ENCODE assay signal across 1 cellular context in the genomic region with DNA sequence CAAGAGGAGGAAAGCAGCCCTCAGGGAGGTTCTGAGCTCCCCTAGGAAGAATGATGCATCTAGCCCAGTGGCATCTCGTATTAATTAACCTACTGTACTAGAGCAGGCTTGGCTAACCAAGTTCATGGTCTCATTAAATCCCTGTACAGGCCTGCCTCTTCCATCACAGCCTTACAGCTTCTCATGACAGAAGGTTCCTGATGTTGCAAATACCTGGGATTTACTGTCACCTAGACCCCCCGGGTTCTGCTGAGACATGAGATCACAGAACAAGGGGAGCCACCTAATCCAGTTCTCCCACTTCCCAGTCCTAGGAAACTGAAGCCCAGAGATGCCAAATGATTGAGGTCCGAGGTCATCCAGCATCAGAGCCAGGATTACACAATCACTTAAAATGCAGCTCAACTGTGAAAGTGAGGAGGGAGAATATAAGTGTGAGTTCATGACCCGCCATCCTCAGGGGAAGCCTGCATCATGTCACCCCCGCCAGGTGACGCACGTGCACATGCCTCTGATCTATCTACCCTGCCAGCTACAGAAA.
TF ChIP-seq lines count a peak whose summit lies in the region.

No MANE protein-coding gene starts in this region.

TF ChIP-seq in GM23338, 12 proteins besides CTCF, POLR2A, EP300 and RAD21 (continued from another document):
- TF ChIP-seq, protein P1, sequence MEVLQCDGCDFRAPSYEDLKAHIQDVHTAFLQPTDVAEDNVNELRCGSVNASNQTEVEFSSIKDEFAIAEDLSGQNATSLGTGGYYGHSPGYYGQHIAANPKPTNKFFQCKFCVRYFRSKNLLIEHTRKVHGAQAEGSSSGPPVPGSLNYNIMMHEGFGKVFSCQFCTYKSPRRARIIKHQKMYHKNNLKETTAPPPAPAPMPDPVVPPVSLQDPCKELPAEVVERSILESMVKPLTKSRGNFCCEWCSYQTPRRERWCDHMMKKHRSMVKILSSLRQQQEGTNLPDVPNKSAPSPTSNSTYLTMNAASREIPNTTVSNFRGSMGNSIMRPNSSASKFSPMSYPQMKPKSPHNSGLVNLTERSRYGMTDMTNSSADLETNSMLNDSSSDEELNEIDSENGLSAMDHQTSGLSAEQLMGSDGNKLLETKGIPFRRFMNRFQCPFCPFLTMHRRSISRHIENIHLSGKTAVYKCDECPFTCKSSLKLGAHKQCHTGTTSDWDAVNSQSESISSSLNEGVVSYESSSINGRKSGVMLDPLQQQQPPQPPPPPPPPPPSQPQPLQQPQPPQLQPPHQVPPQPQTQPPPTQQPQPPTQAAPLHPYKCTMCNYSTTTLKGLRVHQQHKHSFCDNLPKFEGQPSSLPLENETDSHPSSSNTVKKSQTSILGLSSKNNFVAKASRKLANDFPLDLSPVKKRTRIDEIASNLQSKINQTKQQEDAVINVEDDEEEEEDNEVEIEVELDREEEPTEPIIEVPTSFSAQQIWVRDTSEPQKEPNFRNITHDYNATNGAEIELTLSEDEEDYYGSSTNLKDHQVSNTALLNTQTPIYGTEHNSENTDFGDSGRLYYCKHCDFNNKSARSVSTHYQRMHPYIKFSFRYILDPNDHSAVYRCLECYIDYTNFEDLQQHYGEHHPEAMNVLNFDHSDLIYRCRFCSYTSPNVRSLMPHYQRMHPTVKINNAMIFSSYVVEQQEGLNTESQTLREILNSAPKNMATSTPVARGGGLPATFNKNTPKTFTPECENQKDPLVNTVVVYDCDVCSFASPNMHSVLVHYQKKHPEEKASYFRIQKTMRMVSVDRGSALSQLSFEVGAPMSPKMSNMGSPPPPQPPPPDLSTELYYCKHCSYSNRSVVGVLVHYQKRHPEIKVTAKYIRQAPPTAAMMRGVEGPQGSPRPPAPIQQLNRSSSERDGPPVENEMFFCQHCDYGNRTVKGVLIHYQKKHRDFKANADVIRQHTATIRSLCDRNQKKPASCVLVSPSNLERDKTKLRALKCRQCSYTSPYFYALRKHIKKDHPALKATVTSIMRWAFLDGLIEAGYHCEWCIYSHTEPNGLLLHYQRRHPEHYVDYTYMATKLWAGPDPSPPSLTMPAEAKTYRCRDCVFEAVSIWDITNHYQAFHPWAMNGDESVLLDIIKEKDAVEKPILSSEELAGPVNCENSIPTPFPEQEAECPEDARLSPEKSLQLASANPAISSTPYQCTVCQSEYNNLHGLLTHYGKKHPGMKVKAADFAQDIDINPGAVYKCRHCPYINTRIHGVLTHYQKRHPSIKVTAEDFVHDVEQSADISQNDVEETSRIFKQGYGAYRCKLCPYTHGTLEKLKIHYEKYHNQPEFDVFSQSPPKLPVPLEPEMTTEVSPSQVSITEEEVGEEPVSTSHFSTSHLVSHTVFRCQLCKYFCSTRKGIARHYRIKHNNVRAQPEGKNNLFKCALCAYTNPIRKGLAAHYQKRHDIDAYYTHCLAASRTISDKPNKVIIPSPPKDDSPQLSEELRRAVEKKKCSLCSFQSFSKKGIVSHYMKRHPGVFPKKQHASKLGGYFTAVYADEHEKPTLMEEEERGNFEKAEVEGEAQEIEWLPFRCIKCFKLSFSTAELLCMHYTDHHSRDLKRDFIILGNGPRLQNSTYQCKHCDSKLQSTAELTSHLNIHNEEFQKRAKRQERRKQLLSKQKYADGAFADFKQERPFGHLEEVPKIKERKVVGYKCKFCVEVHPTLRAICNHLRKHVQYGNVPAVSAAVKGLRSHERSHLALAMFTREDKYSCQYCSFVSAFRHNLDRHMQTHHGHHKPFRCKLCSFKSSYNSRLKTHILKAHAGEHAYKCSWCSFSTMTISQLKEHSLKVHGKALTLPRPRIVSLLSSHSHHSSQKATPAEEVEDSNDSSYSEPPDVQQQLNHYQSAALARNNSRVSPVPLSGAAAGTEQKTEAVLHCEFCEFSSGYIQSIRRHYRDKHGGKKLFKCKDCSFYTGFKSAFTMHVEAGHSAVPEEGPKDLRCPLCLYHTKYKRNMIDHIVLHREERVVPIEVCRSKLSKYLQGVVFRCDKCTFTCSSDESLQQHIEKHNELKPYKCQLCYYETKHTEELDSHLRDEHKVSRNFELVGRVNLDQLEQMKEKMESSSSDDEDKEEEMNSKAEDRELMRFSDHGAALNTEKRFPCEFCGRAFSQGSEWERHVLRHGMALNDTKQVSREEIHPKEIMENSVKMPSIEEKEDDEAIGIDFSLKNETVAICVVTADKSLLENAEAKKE (CRISPR knock-in tag; IDR thresholded peaks at IDR 0.05), result no peak
- TF ChIP-seq ETS1 (IDR thresholded peaks at IDR 0.05) (no peak), ZNF331 (CRISPR knock-in tag; IDR thresholded peaks at IDR 0.05; ENCODE audit: low read depth) (no peak), CREB1 (CRISPR knock-in tag; IDR thresholded peaks at IDR 0.05; ENCODE audit: low read depth) (no peak), NANOG (IDR thresholded peaks at IDR 0.05; ENCODE audit: borderline replicate concordance) (no peak), ZNF114 (CRISPR knock-in tag; IDR thresholded peaks at IDR 0.05) (no peak), POLR2AphosphoS5 (IDR thresholded peaks at IDR 0.05; ENCODE audit: low read depth) (no peak), JUNB (IDR thresholded peaks at IDR 0.05; ENCODE audit: unreplicated experiment) (no peak), EZH2 (IDR thresholded peaks at IDR 0.05; ENCODE audit: low read depth, unreplicated experiment) (no peak)
- TF ChIP-seq, protein P2, sequence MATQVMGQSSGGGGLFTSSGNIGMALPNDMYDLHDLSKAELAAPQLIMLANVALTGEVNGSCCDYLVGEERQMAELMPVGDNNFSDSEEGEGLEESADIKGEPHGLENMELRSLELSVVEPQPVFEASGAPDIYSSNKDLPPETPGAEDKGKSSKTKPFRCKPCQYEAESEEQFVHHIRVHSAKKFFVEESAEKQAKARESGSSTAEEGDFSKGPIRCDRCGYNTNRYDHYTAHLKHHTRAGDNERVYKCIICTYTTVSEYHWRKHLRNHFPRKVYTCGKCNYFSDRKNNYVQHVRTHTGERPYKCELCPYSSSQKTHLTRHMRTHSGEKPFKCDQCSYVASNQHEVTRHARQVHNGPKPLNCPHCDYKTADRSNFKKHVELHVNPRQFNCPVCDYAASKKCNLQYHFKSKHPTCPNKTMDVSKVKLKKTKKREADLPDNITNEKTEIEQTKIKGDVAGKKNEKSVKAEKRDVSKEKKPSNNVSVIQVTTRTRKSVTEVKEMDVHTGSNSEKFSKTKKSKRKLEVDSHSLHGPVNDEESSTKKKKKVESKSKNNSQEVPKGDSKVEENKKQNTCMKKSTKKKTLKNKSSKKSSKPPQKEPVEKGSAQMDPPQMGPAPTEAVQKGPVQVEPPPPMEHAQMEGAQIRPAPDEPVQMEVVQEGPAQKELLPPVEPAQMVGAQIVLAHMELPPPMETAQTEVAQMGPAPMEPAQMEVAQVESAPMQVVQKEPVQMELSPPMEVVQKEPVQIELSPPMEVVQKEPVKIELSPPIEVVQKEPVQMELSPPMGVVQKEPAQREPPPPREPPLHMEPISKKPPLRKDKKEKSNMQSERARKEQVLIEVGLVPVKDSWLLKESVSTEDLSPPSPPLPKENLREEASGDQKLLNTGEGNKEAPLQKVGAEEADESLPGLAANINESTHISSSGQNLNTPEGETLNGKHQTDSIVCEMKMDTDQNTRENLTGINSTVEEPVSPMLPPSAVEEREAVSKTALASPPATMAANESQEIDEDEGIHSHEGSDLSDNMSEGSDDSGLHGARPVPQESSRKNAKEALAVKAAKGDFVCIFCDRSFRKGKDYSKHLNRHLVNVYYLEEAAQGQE (IDR thresholded peaks at IDR 0.05; ENCODE audit: unreplicated experiment), result no peak
